18 cellular contexts compared by ENCODE assay signal in genomic region chr2:69166812-69167468, GRCh38.
DNase-seq lines count a peak whose midpoint lies in the region; ATAC-seq and TF ChIP-seq lines count a peak whose summit lies in the region.
"Had no signal": no experiment of that assay in that cellular context is flagged by ENCODE, and none has a peak within 500 bp of the region (broad histone marks: within the 10 kb centered on the region; RNA-seq: fewer than 3 reads in every experiment).

No MANE protein-coding gene starts in this region.

- H4K20me1 ChIP-seq in BLaER1 treated with 17β-estradiol and CSF1 and Interleukin-3, amounts not matched to agents 10 nM and 100 nM, result no peaks in the 10 kb centered on the region

- peaks cover 28 to 54% (median 45%) of the 10 kb centered on the region in 10 experiments for H3K4me1 ChIP-seq in BLaER1 treated with 17β-estradiol and CSF1 and Interleukin-3, amounts not matched to agents 10 nM and 100 nM

- no peaks in the 10 kb centered on the region; a peak in 1 of 22 replicates for H3K27me3 ChIP-seq in BLaER1 treated with 17β-estradiol and CSF1 and Interleukin-3, amounts not matched to agents 10 nM and 100 nM
- H3K27me3 ChIP-seq: left lung, Peyer's patch, stomach had no signal

- H3K36me3 ChIP-seq in BLaER1 treated with 17β-estradiol and CSF1 and Interleukin-3, amounts not matched to agents 10 nM and 100 nM, result no peaks in the 10 kb centered on the region
- H3K36me3 ChIP-seq: left lung, Peyer's patch, stomach had no signal

- 0 out of 22 replicates have a peak overlapping the region, but pooled peaks of 2 of the 11 experiments have one; percentile 1 to 11 for H3K27ac ChIP-seq in BLaER1 treated with 17β-estradiol and CSF1 and Interleukin-3, amounts not matched to agents 10 nM and 100 nM
- H3K27ac ChIP-seq in caudate nucleus (ENCODE audit: low read depth, low read length), result peak overlapping the region; percentile 28
- H3K27ac ChIP-seq: left lung, Peyer's patch, stomach had no signal

- H3K9me3 ChIP-seq in BLaER1 treated with 17β-estradiol and CSF1 and Interleukin-3, amounts not matched to agents 10 nM and 100 nM (replicated peaks in 1 of 11), result no peaks in the 10 kb centered on the region; a peak in 1 of 22 replicates
- H3K9me3 ChIP-seq: left lung, Peyer's patch, stomach had no signal

- no peak overlapping the region for H3K4me3 ChIP-seq in BLaER1 treated with 17β-estradiol and CSF1 and Interleukin-3, amounts not matched to agents 10 nM and 100 nM
- H3K4me3 ChIP-seq: left lung, Peyer's patch, stomach had no signal

- DNase-seq in NCI-H1436 treated with DMSO at 0.1 percent for 48 hours (lab: John Stamatoyannopoulos, UW), result peak; percentile 8
- peak in 1 of 61 donors; percentile 16 for DNase-seq in caudate nucleus (lab: John Stamatoyannopoulos, UW)
- peak; percentile 45 for DNase-seq in myocyte (ENCODE audit: low read depth)
- DNase-seq in glomerular visceral epithelial cell (ENCODE audit: extremely low spot score), result no peak
- no peak for DNase-seq in iPS-NIHi11 (ENCODE audit: low spot score)
- DNase-seq in NCI-H128 (lab: John Stamatoyannopoulos, UW; ENCODE audit: unreplicated experiment), result no peak
- DNase-seq: activated CD8-positive, alpha-beta T cell treated with anti-CD3 and anti-CD28 coated beads, Interleukin-2, amount 10 ng/mL, durations not matched to agents 7 days and 5 days; activated T-cell treated with anti-CD3 and anti-CD28 coated beads, Interleukin-2, amount 50 U/mL, for 72 hours; Calu3; cerebellar nuclear complex; GDM1; left lung; NCI-H1092; NCI-H446; Peyer's patch; stomach had no signal

- no peak overlapping the region for H3K9ac ChIP-seq in BLaER1 treated with 17β-estradiol and CSF1 and Interleukin-3, amounts not matched to agents 10 nM and 100 nM

- no peak for ATAC-seq in SK-N-SH treated with all-trans-retinoic acid at 6 μM for 48 hours
- ATAC-seq: activated CD8-positive, alpha-beta T cell treated with anti-CD3 and anti-CD28 coated beads, Interleukin-2, amount 10 ng/mL, durations not matched to agents 7 days and 5 days; activated T-cell treated with anti-CD3 and anti-CD28 coated beads, Interleukin-2, amount 50 U/mL, for 72 hours; left lung had no signal

- peak overlapping the region in 9 of 11 experiments; percentile 28 to 66 (median 48); a peak in 17 of 22 replicates for H3K4me2 ChIP-seq in BLaER1 treated with 17β-estradiol and CSF1 and Interleukin-3, amounts not matched to agents 10 nM and 100 nM

TF ChIP-seq in SK-N-SH treated with all-trans-retinoic acid at 6 μM for 48 hours, 23 proteins besides CTCF, POLR2A, EP300 and RAD21:
- TF ChIP-seq ISL1 (CRISPR knock-in tag; IDR thresholded peaks at IDR 0.05), result no peak

Comparison
In these comparisons a context has a peak if more than half of its experiments do, and no peak if none do; other contexts are left out.
1. DNase-seq: peak in NCI-H1436 treated with DMSO at 0.1 percent for 48 hours (single experiment) and myocyte (single experiment); none in glomerular visceral epithelial cell (single experiment), iPS-NIHi11 (single experiment) and NCI-H128 (single experiment).